ENCODE assay signal across 19 cellular contexts in genomic region chr6:168148231-168148849, GRCh38.
"Had no signal": no experiment of that assay in that cellular context is flagged by ENCODE, and none has a peak within 500 bp of the region (broad histone marks: within the 10 kb centered on the region; RNA-seq: fewer than 3 reads in every experiment).

No MANE protein-coding gene starts in this region.

- H3K9me3 ChIP-seq: esophagus squamous epithelium, gastroesophageal sphincter, left ventricle myocardium inferior, neutrophil, testis, tibial nerve had no signal

- H3K4me3 ChIP-seq: dorsolateral prefrontal cortex, esophagus squamous epithelium, gastroesophageal sphincter, left ventricle myocardium inferior, testis, tibial nerve had no signal

- H3K4me1 ChIP-seq: gastroesophageal sphincter, left ventricle myocardium inferior, testis had no signal

- H3K36me3 ChIP-seq: esophagus squamous epithelium, gastroesophageal sphincter, left ventricle myocardium inferior, neutrophil, tibial nerve had no signal

- H3K27ac ChIP-seq: dorsolateral prefrontal cortex, epithelial cell of prostate, esophagus squamous epithelium, gastroesophageal sphincter, left ventricle myocardium inferior, neutrophil, testis, tibial nerve had no signal

- ATAC-seq: gastroesophageal sphincter; naive thymus-derived CD4-positive, alpha-beta T cell; stimulated activated naive B cell treated with anti-CD40 and anti-IgM and Interleukin-4, amounts not matched to agents 10 μg/mL and 1 μg/mL and 100 μg/mL, for 72 hours; stimulated activated naive CD8-positive, alpha-beta T cell treated with anti-CD3 and anti-CD28 coated beads, Interleukin-15, amount 100 ng/mL, for 72 hours had no signal

- DNase-seq: cortex of kidney; effector memory CD4-positive, alpha-beta T cell; esophagus squamous epithelium; foreskin fibroblast; glutamatergic neuron; left ventricle myocardium inferior; mesendoderm; naive thymus-derived CD4-positive, alpha-beta T cell; stimulated activated CD4-positive, alpha-beta T cell treated with anti-CD3 and anti-CD28 coated beads, Interleukin-1b, Interleukin-23, amount 100 ng/mL, for 48 hours; stimulated activated CD4-positive, alpha-beta T cell treated with anti-CD3 and anti-CD28 coated beads, Interleukin-4, amount 100 ng/mL, for 4 hours; stimulated activated naive B cell treated with anti-CD40 and anti-IgM and Interleukin-4, amounts not matched to agents 10 μg/mL and 1 μg/mL and 100 μg/mL, for 72 hours; stimulated activated naive CD8-positive, alpha-beta T cell treated with anti-CD3 and anti-CD28 coated beads, Interleukin-15, amount 100 ng/mL, for 72 hours; testis had no signal

- H3K27me3 ChIP-seq: neutrophil, testis had no signal

- FAIRE-seq: keratinocyte had no signal
